In genomic region chr20:4905612-4906011, GRCh38 we compare ENCODE assay signal across 1 cellular context.
TF ChIP-seq lines count a peak whose summit lies in the region.

No MANE protein-coding gene starts in this region.

TF ChIP-seq in HepG2, 621 proteins besides CTCF, POLR2A, EP300 and RAD21 (continued from another document and continues in another):
- TF ChIP-seq YEATS2 (CRISPR knock-in tag; IDR thresholded peaks at IDR 0.05; ENCODE audit: borderline replicate concordance) = no peak
- peak; percentile 64; the same call in 1 of the 3 replicates for TF ChIP-seq MXI1 (IDR thresholded peaks at IDR 0.05; ENCODE audit: borderline replicate concordance, low read depth, low read length)
- TF ChIP-seq ZNF616 (CRISPR knock-in tag; IDR thresholded peaks at IDR 0.05; ENCODE audit: low read depth) = no peak
- 0 out of 2 replicates have a peak, but pooled peaks have one; percentile 38 for TF ChIP-seq KLF6 (CRISPR knock-in tag; IDR thresholded peaks at IDR 0.05)
- no peak for TF ChIP-seq SOX13 (IDR thresholded peaks at IDR 0.05)
- TF ChIP-seq SOX13 (CRISPR knock-in tag; conservative IDR thresholded peaks at IDR 0.05 in 1 of 2, IDR thresholded peaks at IDR 0.05 in 1 of 2) = peak in 1 of 2 experiments; percentile 42; a peak in 1 of 4 replicates
- no peak for TF ChIP-seq RNF2 (conservative IDR thresholded peaks at IDR 0.05; ENCODE audit: low read depth)
- 0 out of 2 replicates have a peak, but pooled peaks have one; percentile 7 for TF ChIP-seq NCOA2 (CRISPR knock-in tag; IDR thresholded peaks at IDR 0.05)
- TF ChIP-seq GABPA (IDR thresholded peaks at IDR 0.05; ENCODE audit: low read depth, low read length) = no peak
- no peak for TF ChIP-seq GABPA (CRISPR knock-in tag; IDR thresholded peaks at IDR 0.05; ENCODE audit: low read depth)
- TF ChIP-seq ARNT (IDR thresholded peaks at IDR 0.05) = no peak
- TF ChIP-seq HNRNPH1 (optimal IDR thresholded peaks at IDR 0.05; ENCODE audit: low read depth, low read length) = no peak
- no peak for TF ChIP-seq LCORL (IDR thresholded peaks at IDR 0.05)
- 0 out of 2 replicates have a peak, but pooled peaks have one; percentile 30 for TF ChIP-seq LCORL (CRISPR knock-in tag; IDR thresholded peaks at IDR 0.05)
- TF ChIP-seq ZNF44 (CRISPR knock-in tag; IDR thresholded peaks at IDR 0.05) = 0 out of 2 replicates have a peak, but pooled peaks have one; percentile 27
- no peak for TF ChIP-seq ADNP (CRISPR knock-in tag; IDR thresholded peaks at IDR 0.05)
- no peak for TF ChIP-seq ELF1 (CRISPR knock-in tag; IDR thresholded peaks at IDR 0.05)
- peak; percentile 44 for TF ChIP-seq MED8 (CRISPR knock-in tag; IDR thresholded peaks at IDR 0.05; ENCODE audit: insufficient replicate concordance)
- TF ChIP-seq IRX3 (CRISPR knock-in tag; IDR thresholded peaks at IDR 0.05; ENCODE audit: borderline replicate concordance, low read depth) = no peak
- TF ChIP-seq BCL6 (CRISPR knock-in tag; IDR thresholded peaks at IDR 0.05) = 0 out of 2 replicates have a peak, but pooled peaks have one; percentile 10
- TF ChIP-seq ZNF720 (CRISPR knock-in tag; IDR thresholded peaks at IDR 0.05) = no peak
- TF ChIP-seq ZNF749 (CRISPR knock-in tag; IDR thresholded peaks at IDR 0.05; ENCODE audit: borderline replicate concordance) = peak; percentile 39; the same call in 1 of the 2 replicates
- TF ChIP-seq ZNF567 (CRISPR knock-in tag; IDR thresholded peaks at IDR 0.05; ENCODE audit: borderline replicate concordance) = no peak
- TF ChIP-seq ZNF510 (CRISPR knock-in tag; IDR thresholded peaks at IDR 0.05; ENCODE audit: low read depth) = peak; percentile 53; the same call in 1 of the 2 replicates
- TF ChIP-seq MAFK (conservative IDR thresholded peaks at IDR 0.05 in 1 of 2, IDR thresholded peaks at IDR 0.05 in 1 of 2; ENCODE audit: low read length in 2 of 2) = peak; percentile 54 to 70
- no peak for TF ChIP-seq ZMYM3 (CRISPR knock-in tag; IDR thresholded peaks at IDR 0.05)
- no peak for TF ChIP-seq NR1H2 (CRISPR knock-in tag; IDR thresholded peaks at IDR 0.05; ENCODE audit: borderline replicate concordance, low read depth)
- TF ChIP-seq MNT (IDR thresholded peaks at IDR 0.05) = 0 out of 2 replicates have a peak, but pooled peaks have one; percentile 8
- TF ChIP-seq ZNF841 (CRISPR knock-in tag; IDR thresholded peaks at IDR 0.05; ENCODE audit: borderline replicate concordance) = no peak
- no peak for TF ChIP-seq ZNF605 (CRISPR knock-in tag; IDR thresholded peaks at IDR 0.05)
- TF ChIP-seq ZNF644 (CRISPR knock-in tag; IDR thresholded peaks at IDR 0.05; ENCODE audit: low read depth) = 0 out of 2 replicates have a peak, but pooled peaks have one; percentile 55
- TF ChIP-seq ZSCAN29 (CRISPR knock-in tag; conservative IDR thresholded peaks at IDR 0.05) = no peak
- TF ChIP-seq, protein P1, sequence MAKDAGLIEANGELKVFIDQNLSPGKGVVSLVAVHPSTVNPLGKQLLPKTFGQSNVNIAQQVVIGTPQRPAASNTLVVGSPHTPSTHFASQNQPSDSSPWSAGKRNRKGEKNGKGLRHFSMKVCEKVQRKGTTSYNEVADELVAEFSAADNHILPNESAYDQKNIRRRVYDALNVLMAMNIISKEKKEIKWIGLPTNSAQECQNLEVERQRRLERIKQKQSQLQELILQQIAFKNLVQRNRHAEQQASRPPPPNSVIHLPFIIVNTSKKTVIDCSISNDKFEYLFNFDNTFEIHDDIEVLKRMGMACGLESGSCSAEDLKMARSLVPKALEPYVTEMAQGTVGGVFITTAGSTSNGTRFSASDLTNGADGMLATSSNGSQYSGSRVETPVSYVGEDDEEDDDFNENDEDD (CRISPR knock-in tag; IDR thresholded peaks at IDR 0.05; ENCODE audit: borderline replicate concordance) = no peak
- peak; percentile 47; the same call in 1 of the 2 replicates for TF ChIP-seq ELF4 (CRISPR knock-in tag; IDR thresholded peaks at IDR 0.05; ENCODE audit: borderline replicate concordance)
- TF ChIP-seq FOXJ3 (CRISPR knock-in tag; IDR thresholded peaks at IDR 0.05; ENCODE audit: borderline replicate concordance) = peak; percentile 58; the same call in 1 of the 2 replicates
- TF ChIP-seq ZSCAN12 (CRISPR knock-in tag; IDR thresholded peaks at IDR 0.05) = no peak
- no peak for TF ChIP-seq ZNF552 (CRISPR knock-in tag; IDR thresholded peaks at IDR 0.05; ENCODE audit: borderline replicate concordance)
- no peak for TF ChIP-seq ZNF496 (CRISPR knock-in tag; IDR thresholded peaks at IDR 0.05; ENCODE audit: insufficient replicate concordance)
- 0 out of 2 replicates have a peak, but pooled peaks have one; percentile 52 for TF ChIP-seq ARID5B (CRISPR knock-in tag; IDR thresholded peaks at IDR 0.05)
- no peak for TF ChIP-seq ZNF124 (CRISPR knock-in tag; IDR thresholded peaks at IDR 0.05)
- no peak for TF ChIP-seq ZNF354B (CRISPR knock-in tag; IDR thresholded peaks at IDR 0.05)
- peak; percentile 37; the same call in 1 of the 2 replicates for TF ChIP-seq HMG20A (CRISPR knock-in tag; IDR thresholded peaks at IDR 0.05; ENCODE audit: borderline replicate concordance)
- no peak for TF ChIP-seq JUNB (CRISPR knock-in tag; IDR thresholded peaks at IDR 0.05; ENCODE audit: borderline replicate concordance)
- TF ChIP-seq, protein P2, sequence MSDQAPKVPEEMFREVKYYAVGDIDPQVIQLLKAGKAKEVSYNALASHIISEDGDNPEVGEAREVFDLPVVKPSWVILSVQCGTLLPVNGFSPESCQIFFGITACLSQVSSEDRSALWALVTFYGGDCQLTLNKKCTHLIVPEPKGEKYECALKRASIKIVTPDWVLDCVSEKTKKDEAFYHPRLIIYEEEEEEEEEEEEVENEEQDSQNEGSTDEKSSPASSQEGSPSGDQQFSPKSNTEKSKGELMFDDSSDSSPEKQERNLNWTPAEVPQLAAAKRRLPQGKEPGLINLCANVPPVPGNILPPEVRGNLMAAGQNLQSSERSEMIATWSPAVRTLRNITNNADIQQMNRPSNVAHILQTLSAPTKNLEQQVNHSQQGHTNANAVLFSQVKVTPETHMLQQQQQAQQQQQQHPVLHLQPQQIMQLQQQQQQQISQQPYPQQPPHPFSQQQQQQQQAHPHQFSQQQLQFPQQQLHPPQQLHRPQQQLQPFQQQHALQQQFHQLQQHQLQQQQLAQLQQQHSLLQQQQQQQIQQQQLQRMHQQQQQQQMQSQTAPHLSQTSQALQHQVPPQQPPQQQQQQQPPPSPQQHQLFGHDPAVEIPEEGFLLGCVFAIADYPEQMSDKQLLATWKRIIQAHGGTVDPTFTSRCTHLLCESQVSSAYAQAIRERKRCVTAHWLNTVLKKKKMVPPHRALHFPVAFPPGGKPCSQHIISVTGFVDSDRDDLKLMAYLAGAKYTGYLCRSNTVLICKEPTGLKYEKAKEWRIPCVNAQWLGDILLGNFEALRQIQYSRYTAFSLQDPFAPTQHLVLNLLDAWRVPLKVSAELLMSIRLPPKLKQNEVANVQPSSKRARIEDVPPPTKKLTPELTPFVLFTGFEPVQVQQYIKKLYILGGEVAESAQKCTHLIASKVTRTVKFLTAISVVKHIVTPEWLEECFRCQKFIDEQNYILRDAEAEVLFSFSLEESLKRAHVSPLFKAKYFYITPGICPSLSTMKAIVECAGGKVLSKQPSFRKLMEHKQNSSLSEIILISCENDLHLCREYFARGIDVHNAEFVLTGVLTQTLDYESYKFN (CRISPR knock-in tag; conservative IDR thresholded peaks at IDR 0.05) = peak; percentile 28; the same call in 1 of the 2 replicates
- TF ChIP-seq ZNF766 (CRISPR knock-in tag; IDR thresholded peaks at IDR 0.05; ENCODE audit: borderline replicate concordance) = no peak
- no peak for TF ChIP-seq ZNF326 (CRISPR knock-in tag; IDR thresholded peaks at IDR 0.05; ENCODE audit: borderline replicate concordance)
- TF ChIP-seq, protein P3, sequence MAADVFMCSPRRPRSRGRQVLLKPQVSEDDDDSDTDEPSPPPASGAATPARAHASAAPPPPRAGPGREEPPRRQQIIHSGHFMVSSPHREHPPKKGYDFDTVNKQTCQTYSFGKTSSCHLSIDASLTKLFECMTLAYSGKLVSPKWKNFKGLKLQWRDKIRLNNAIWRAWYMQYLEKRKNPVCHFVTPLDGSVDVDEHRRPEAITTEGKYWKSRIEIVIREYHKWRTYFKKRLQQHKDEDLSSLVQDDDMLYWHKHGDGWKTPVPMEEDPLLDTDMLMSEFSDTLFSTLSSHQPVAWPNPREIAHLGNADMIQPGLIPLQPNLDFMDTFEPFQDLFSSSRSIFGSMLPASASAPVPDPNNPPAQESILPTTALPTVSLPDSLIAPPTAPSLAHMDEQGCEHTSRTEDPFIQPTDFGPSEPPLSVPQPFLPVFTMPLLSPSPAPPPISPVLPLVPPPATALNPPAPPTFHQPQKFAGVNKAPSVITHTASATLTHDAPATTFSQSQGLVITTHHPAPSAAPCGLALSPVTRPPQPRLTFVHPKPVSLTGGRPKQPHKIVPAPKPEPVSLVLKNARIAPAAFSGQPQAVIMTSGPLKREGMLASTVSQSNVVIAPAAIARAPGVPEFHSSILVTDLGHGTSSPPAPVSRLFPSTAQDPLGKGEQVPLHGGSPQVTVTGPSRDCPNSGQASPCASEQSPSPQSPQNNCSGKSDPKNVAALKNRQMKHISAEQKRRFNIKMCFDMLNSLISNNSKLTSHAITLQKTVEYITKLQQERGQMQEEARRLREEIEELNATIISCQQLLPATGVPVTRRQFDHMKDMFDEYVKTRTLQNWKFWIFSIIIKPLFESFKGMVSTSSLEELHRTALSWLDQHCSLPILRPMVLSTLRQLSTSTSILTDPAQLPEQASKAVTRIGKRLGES (CRISPR knock-in tag; IDR thresholded peaks at IDR 0.05; ENCODE audit: borderline replicate concordance) = no peak
- no peak for TF ChIP-seq KMT2A (CRISPR knock-in tag; IDR thresholded peaks at IDR 0.05)
- TF ChIP-seq, protein P4, sequence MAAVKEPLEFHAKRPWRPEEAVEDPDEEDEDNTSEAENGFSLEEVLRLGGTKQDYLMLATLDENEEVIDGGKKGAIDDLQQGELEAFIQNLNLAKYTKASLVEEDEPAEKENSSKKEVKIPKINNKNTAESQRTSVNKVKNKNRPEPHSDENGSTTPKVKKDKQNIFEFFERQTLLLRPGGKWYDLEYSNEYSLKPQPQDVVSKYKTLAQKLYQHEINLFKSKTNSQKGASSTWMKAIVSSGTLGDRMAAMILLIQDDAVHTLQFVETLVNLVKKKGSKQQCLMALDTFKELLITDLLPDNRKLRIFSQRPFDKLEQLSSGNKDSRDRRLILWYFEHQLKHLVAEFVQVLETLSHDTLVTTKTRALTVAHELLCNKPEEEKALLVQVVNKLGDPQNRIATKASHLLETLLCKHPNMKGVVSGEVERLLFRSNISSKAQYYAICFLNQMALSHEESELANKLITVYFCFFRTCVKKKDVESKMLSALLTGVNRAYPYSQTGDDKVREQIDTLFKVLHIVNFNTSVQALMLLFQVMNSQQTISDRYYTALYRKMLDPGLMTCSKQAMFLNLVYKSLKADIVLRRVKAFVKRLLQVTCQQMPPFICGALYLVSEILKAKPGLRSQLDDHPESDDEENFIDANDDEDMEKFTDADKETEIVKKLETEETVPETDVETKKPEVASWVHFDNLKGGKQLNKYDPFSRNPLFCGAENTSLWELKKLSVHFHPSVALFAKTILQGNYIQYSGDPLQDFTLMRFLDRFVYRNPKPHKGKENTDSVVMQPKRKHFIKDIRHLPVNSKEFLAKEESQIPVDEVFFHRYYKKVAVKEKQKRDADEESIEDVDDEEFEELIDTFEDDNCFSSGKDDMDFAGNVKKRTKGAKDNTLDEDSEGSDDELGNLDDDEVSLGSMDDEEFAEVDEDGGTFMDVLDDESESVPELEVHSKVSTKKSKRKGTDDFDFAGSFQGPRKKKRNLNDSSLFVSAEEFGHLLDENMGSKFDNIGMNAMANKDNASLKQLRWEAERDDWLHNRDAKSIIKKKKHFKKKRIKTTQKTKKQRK (IDR thresholded peaks at IDR 0.05; ENCODE audit: low read length) = no peak
- TF ChIP-seq ELF3 (CRISPR knock-in tag; IDR thresholded peaks at IDR 0.05) = 0 out of 2 replicates have a peak, but pooled peaks have one; percentile 25
- TF ChIP-seq PPARG (CRISPR knock-in tag; conservative IDR thresholded peaks at IDR 0.05) = no peak
- TF ChIP-seq, protein P5, sequence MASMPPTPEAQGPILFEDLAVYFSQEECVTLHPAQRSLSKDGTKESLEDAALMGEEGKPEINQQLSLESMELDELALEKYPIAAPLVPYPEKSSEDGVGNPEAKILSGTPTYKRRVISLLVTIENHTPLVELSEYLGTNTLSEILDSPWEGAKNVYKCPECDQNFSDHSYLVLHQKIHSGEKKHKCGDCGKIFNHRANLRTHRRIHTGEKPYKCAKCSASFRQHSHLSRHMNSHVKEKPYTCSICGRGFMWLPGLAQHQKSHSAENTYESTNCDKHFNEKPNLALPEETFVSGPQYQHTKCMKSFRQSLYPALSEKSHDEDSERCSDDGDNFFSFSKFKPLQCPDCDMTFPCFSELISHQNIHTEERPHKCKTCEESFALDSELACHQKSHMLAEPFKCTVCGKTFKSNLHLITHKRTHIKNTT (CRISPR knock-in tag; IDR thresholded peaks at IDR 0.05) = no peak
